31 cellular contexts compared by ENCODE assay signal in genomic region chr3:100500320-100500880, GRCh38. TPM values are rescaled to one million over a fixed set of nuclear protein-coding genes. Genes with fewer than 3 reads are reported as not detected.
DNase-seq lines count a peak whose midpoint lies in the region; ATAC-seq, FAIRE-seq and TF ChIP-seq lines count a peak whose summit lies in the region.
"Had no signal": no experiment of that assay in that cellular context is flagged by ENCODE, and none has a peak within 500 bp of the region (broad histone marks: within the 10 kb centered on the region; RNA-seq: fewer than 3 reads in every experiment).

No MANE protein-coding gene starts in this region.

- CTCF ChIA-PET in HepG2 (lab: Yijun Ruan, JAX; ENCODE audit: low intra/inter-chr PET ratio, low total read pairs) (no interaction called here), WTC11 (lab: Charles Lee) (interaction anchor here (2.0 kb wide), 1 partner anchor 38 kb away, joined by 9 read pairs; no protein-coding TSS in a partner anchor)
- CTCF ChIA-PET in naive thymus-derived CD4-positive, alpha-beta T cell (lab: Charles Lee) = no interaction called here

- H3K27ac ChIP-seq in liver (ENCODE audit: low read depth in 1 of 2, low read length in 2 of 2) (peak overlapping the region; percentile 6), HepG2 (ENCODE audit: extremely low read length, insufficient read depth, low read length) (no peak overlapping the region), right lobe of liver (peak overlapping the region in 1 of 3 donors; percentile 54)
- no peak overlapping the region for H3K27ac ChIP-seq in naive thymus-derived CD4-positive, alpha-beta T cell (ENCODE audit: low read depth, low read length)
- H3K27ac ChIP-seq: HL-60, skin epidermis, suprapubic skin, upper lobe of right lung had no signal

- FAIRE-seq in HepG2 (lab: Jason Lieb, UNC) (no peak), RCC 7860 (lab: Jason Lieb, UNC) (no peak)
- FAIRE-seq: D721Med, keratinocyte had no signal

- no peaks in the 10 kb centered on the region; the same call in 1 of the 2 replicates for H3K9me3 Mint-ChIP-seq in WTC11
- peaks cover 0 to 2% (median 0%) of the 10 kb centered on the region in 11 donors for H3K9me3 Mint-ChIP-seq in naive thymus-derived CD4-positive, alpha-beta T cell
- H3K9me3 Mint-ChIP-seq: activated T-cell treated with anti-CD3 and anti-CD28 coated beads, Interleukin-2, amount 50 U/mL, for 72 hours; CD4-positive, alpha-beta memory T cell; natural killer cell treated with Interleukin-12 subunit alpha and Interleukin-12 subunit beta and Interleukin-15 and Interleukin-18, amount 100 ng/mL, for 72 hours; T-cell had no signal

- H3K4me2 ChIP-seq in HepG2 (ENCODE audit: low read depth, low read length) = no peak overlapping the region

- H2AFZ ChIP-seq in HepG2 (ENCODE audit: low read length) = no peak overlapping the region

- H3K27ac Mint-ChIP-seq in WTC11 = peak overlapping the region; percentile 60; the same call in 1 of the 2 replicates
- H3K27ac Mint-ChIP-seq in naive thymus-derived CD4-positive, alpha-beta T cell = no peak overlapping the region
- H3K27ac Mint-ChIP-seq: activated T-cell treated with anti-CD3 and anti-CD28 coated beads, Interleukin-2, amount 50 U/mL, for 72 hours; CD4-positive, alpha-beta memory T cell; dendritic cell treated with granulocyte-macrophage colony-stimulating factor and Interleukin-4, amounts not matched to agents 40 ng/mL and 50 ng/mL, for 4 days; natural killer cell treated with Interleukin-12 subunit alpha and Interleukin-12 subunit beta and Interleukin-15 and Interleukin-18, amount 100 ng/mL, for 72 hours; T-cell had no signal

- H3K36me3 ChIP-seq in liver (ENCODE audit: control insufficient read depth in 4 of 4, insufficient read depth in 3 of 4, low read depth in 1 of 4, low read length in 3 of 4) (no peaks in the 10 kb centered on the region), HepG2 (replicated peaks in 1 of 2; ENCODE audit: control insufficient read depth in 1 of 2, insufficient read depth in 2 of 2, low read length in 2 of 2) (no peaks in the 10 kb centered on the region), right lobe of liver (no peaks in the 10 kb centered on the region)
- H3K36me3 ChIP-seq in naive thymus-derived CD4-positive, alpha-beta T cell (ENCODE audit: control insufficient read depth in 2 of 3, insufficient read depth in 3 of 3, low read length in 3 of 3) = no peaks in the 10 kb centered on the region
- H3K36me3 ChIP-seq: suprapubic skin, upper lobe of right lung had no signal

- H3K4me1 ChIP-seq in liver (ENCODE audit: control insufficient read depth in 4 of 4, insufficient read depth in 4 of 4, low read length in 3 of 4) = peaks cover 0 to 14% (median 3%) of the 10 kb centered on the region in 4 donors
- H3K4me1 ChIP-seq in HepG2 (ENCODE audit: insufficient read depth, low read length) = peaks cover 23% of the 10 kb centered on the region; the same call in 1 of the 2 replicates
- H3K4me1 ChIP-seq in right lobe of liver = peaks cover 0 to 12% (median under 1%) of the 10 kb centered on the region in 4 donors
- H3K4me1 ChIP-seq in naive thymus-derived CD4-positive, alpha-beta T cell (ENCODE audit: control insufficient read depth in 2 of 2, insufficient read depth in 2 of 2, low read length in 2 of 2) = no peaks in the 10 kb centered on the region
- H3K4me1 ChIP-seq: suprapubic skin, upper lobe of right lung had no signal

- WGBS in liver = 53% methylated on average over 8 of the region's 8 CpGs
- 76% methylated on average over 8 of the region's 8 CpGs for WGBS in HepG2 (ENCODE audit: low lambda C conversion rate)
- WGBS in right lobe of liver (ENCODE audit: insufficient coverage, low coverage, low lambda C conversion rate, missing lambda C conversion rate) = 59% methylated on average over 8 of the region's 8 CpGs

- H3K36me3 Mint-ChIP-seq in WTC11 = 0 out of 2 replicates have a peak, but pooled peaks cover 2% of the 10 kb centered on the region
- no peaks in the 10 kb centered on the region for H3K36me3 Mint-ChIP-seq in naive thymus-derived CD4-positive, alpha-beta T cell
- H3K36me3 Mint-ChIP-seq: CD4-positive, alpha-beta memory T cell; natural killer cell treated with Interleukin-12 subunit alpha and Interleukin-12 subunit beta and Interleukin-15 and Interleukin-18, amount 100 ng/mL, for 72 hours; T-cell had no signal

- POLR2A ChIA-PET in HepG2 (lab: Yijun Ruan, JAX) (interaction anchor here (1.1 kb wide), 1 partner anchor 8 kb away, joined by 3 read pairs; the partner anchor contains the start of gene TMEM45A), WTC11 (lab: Charles Lee) (no interaction called here)
- POLR2A ChIA-PET in naive thymus-derived CD4-positive, alpha-beta T cell (lab: Charles Lee) = no interaction called here

- in situ Hi-C loops in HepG2 (cut with HindIII; ENCODE audit: extremely low pct_ligation_motif_present, low pct_unique_long_range_greater_than_20kb) = no loop called here

- no peak for DNase-seq in HepG2 (ENCODE audit: low spot score)
- DNase-seq in WTC11 (ENCODE audit: low spot score) = no peak
- no peak for DNase-seq in right lobe of liver
- DNase-seq in SHP77 (lab: John Stamatoyannopoulos, UW) = no peak
- DNase-seq in RCC 7860 (ENCODE audit: low spot score) = no peak
- DNase-seq in naive thymus-derived CD4-positive, alpha-beta T cell = no peak
- no peak for DNase-seq in stimulated activated CD4-positive, alpha-beta T cell treated with anti-CD3 and anti-CD28 coated beads, Interleukin-4, amount 100 ng/mL, for 4 hours
- DNase-seq: activated CD4-positive, alpha-beta T cell treated with anti-CD3 and anti-CD28 coated beads, Interleukin-2, amount 50 U/mL, for 48 hours; activated CD4-positive, CD25-positive, alpha-beta regulatory T cell treated with anti-CD3 and anti-CD28 coated beads, Interleukin-2, amount 50 U/mL, for 72 hours; activated T-cell treated with anti-CD3 and anti-CD28 coated beads, Interleukin-2, amount 50 U/mL, for 72 hours; CD4-positive, alpha-beta memory T cell; central memory CD4-positive, alpha-beta T cell; glutamatergic neuron; GOT3; KG1; MM.1S; NCI-H2029 treated with DMSO at 0.1 percent for 48 hours; NCI-H226; NCI-H774; RPMI8226; stimulated activated naive CD4-positive, alpha-beta T cell treated with Interleukin-2 at 50 U/mL for 16 hours; T-cell; upper lobe of right lung had no signal

- ATAC-seq in HepG2 = no peak
- peak; percentile 34 for ATAC-seq in WTC11
- ATAC-seq in right lobe of liver = peak; percentile 40 to 83 (median 76)
- no peak for ATAC-seq in naive thymus-derived CD4-positive, alpha-beta T cell
- ATAC-seq: activated T-cell treated with anti-CD3 and anti-CD28 coated beads, Interleukin-2, amount 50 U/mL, for 72 hours; natural killer cell treated with Interleukin-12 subunit alpha and Interleukin-12 subunit beta and Interleukin-15 and Interleukin-18, amount 100 ng/mL, for 72 hours; T-cell; upper lobe of right lung had no signal

- H3K27me3 Mint-ChIP-seq in WTC11 (ENCODE audit: low read depth) = no peaks in the 10 kb centered on the region
- peaks cover 19 to 46% (median 29%) of the 10 kb centered on the region in 5 donors for H3K27me3 Mint-ChIP-seq in naive thymus-derived CD4-positive, alpha-beta T cell
- H3K27me3 Mint-ChIP-seq: dendritic cell treated with granulocyte-macrophage colony-stimulating factor and Interleukin-4, amounts not matched to agents 40 ng/mL and 50 ng/mL, for 4 days had no signal

- no peak overlapping the region for H3K4me3 ChIP-seq in liver (ENCODE audit: low read depth in 1 of 3, low read length in 3 of 3)
- no peak overlapping the region for H3K4me3 ChIP-seq in HepG2 (replicated peaks in 1 of 3; ENCODE audit: insufficient read depth in 1 of 3, low read depth in 2 of 3, low read length in 3 of 3)
- H3K4me3 ChIP-seq in right lobe of liver = no peak overlapping the region
- H3K4me3 ChIP-seq in naive thymus-derived CD4-positive, alpha-beta T cell (ENCODE audit: low read length) = no peak overlapping the region
- H3K4me3 ChIP-seq: skin epidermis, suprapubic skin, upper lobe of right lung had no signal

- TF ChIP-seq EP300 in HepG2 (IDR thresholded peaks at IDR 0.05; ENCODE audit: low read depth in 2 of 2, low read length in 2 of 2) = no peak
- no peak for TF ChIP-seq EP300 in HepG2 (CRISPR knock-in tag; IDR thresholded peaks at IDR 0.05; ENCODE audit: borderline replicate concordance)

- H4K20me1 ChIP-seq in HepG2 (ENCODE audit: insufficient read depth, low read length) = no peaks in the 10 kb centered on the region; the same call in 1 of the 2 replicates

- intact Hi-C loops in HepG2 (cut with micrococcal nuclease; ENCODE audit: unreplicated experiment) = no loop called here
- intact Hi-C loops in right lobe of liver (cut with DNase I) = no loop called here
- intact Hi-C loops in naive thymus-derived CD4-positive, alpha-beta T cell (cut with micrococcal nuclease) = no loop called here

- no peak for TF ChIP-seq RAD21 in liver (IDR thresholded peaks at IDR 0.05)
- no peak for TF ChIP-seq RAD21 in HepG2 (CRISPR knock-in tag; IDR thresholded peaks at IDR 0.05)

- no TSS peak for BruUV-seq in HepG2 (replicated peaks; lab: Mats Ljungman, UMichigan)

- H3K27me3 ChIP-seq in liver (ENCODE audit: control insufficient read depth in 4 of 4, insufficient read depth in 4 of 4, low read length in 3 of 4) (no peaks in the 10 kb centered on the region), HepG2 (ENCODE audit: control insufficient read depth in 1 of 2, insufficient read depth in 2 of 2, low read length in 2 of 2) (no peaks in the 10 kb centered on the region), right lobe of liver (no peaks in the 10 kb centered on the region)
- no peaks in the 10 kb centered on the region for H3K27me3 ChIP-seq in naive thymus-derived CD4-positive, alpha-beta T cell (ENCODE audit: control insufficient read depth in 2 of 2, insufficient read depth in 2 of 2, low read length in 2 of 2)
- H3K27me3 ChIP-seq: suprapubic skin, upper lobe of right lung had no signal

- H3K9me3 ChIP-seq in liver (ENCODE audit: control insufficient read depth in 4 of 4, low read length in 3 of 4) = no peaks in the 10 kb centered on the region
- no peaks in the 10 kb centered on the region for H3K9me3 ChIP-seq in HepG2 (ENCODE audit: low read length)
- no peaks in the 10 kb centered on the region for H3K9me3 ChIP-seq in right lobe of liver
- H3K9me3 ChIP-seq in naive thymus-derived CD4-positive, alpha-beta T cell (ENCODE audit: control insufficient read depth in 2 of 3, low read length in 3 of 3) = no peaks in the 10 kb centered on the region
- H3K9me3 ChIP-seq: suprapubic skin, upper lobe of right lung had no signal

- no peak for TF ChIP-seq CTCF in liver (IDR thresholded peaks at IDR 0.05; ENCODE audit: low read depth, low read length, missing input control)
- TF ChIP-seq CTCF in HepG2 (CRISPR knock-in tag; IDR thresholded peaks at IDR 0.05) = no peak
- no peak for TF ChIP-seq CTCF in WTC11 (IDR thresholded peaks at IDR 0.05)
- no peak for TF ChIP-seq CTCF in right lobe of liver (IDR thresholded peaks at IDR 0.05)

- H3K4me1 Mint-ChIP-seq in WTC11 = peaks cover 8% of the 10 kb centered on the region
- H3K4me1 Mint-ChIP-seq in naive thymus-derived CD4-positive, alpha-beta T cell = no peaks in the 10 kb centered on the region
- H3K4me1 Mint-ChIP-seq: CD4-positive, alpha-beta memory T cell; T-cell had no signal

- no peak for TF ChIP-seq POLR2A in HepG2 (IDR thresholded peaks at IDR 0.05; ENCODE audit: insufficient read depth in 1 of 2, low read depth in 2 of 2, low read length in 2 of 2)
- TF ChIP-seq POLR2A in right lobe of liver (IDR thresholded peaks at IDR 0.05) = no peak

- no peak overlapping the region for H3K4me3 Mint-ChIP-seq in WTC11
- no peak overlapping the region for H3K4me3 Mint-ChIP-seq in naive thymus-derived CD4-positive, alpha-beta T cell
- H3K4me3 Mint-ChIP-seq: activated T-cell treated with anti-CD3 and anti-CD28 coated beads, Interleukin-2, amount 50 U/mL, for 72 hours; CD4-positive, alpha-beta memory T cell; dendritic cell treated with granulocyte-macrophage colony-stimulating factor and Interleukin-4, amounts not matched to agents 40 ng/mL and 50 ng/mL, for 4 days; natural killer cell treated with Interleukin-12 subunit alpha and Interleukin-12 subunit beta and Interleukin-15 and Interleukin-18, amount 100 ng/mL, for 72 hours; T-cell had no signal

- H3K79me2 ChIP-seq in HepG2 (ENCODE audit: insufficient read depth, low read length) = peaks cover 4% of the 10 kb centered on the region

- no peak overlapping the region for H3K9ac ChIP-seq in liver (ENCODE audit: low read depth in 1 of 2, low read length in 2 of 2)
- H3K9ac ChIP-seq in HepG2 (ENCODE audit: insufficient read depth, low read depth, low read length) = no peak overlapping the region

RNA-seq across cellular contexts. Expression of gene TMEM45A, which starts 8.0 kb away (rescaled TPM):
- total RNA-seq in liver = 10 to 100 TPM in 1 of 2 donors, 1 to 10 TPM in 1; 7.1 to 36.0 TPM
- polyA plus RNA-seq in liver = 10 to 100 TPM; 54.3 to 65.8 TPM
- total RNA-seq in HepG2 (2016; rRNA removed; fragmentation: Illumina TruSeq; extraction: Trizol) = 11.7 and 14.8 TPM in 2 replicates
- total RNA-seq in HepG2 (2016; cell fraction: cytosol; rRNA removed; fragmentation: Illumina TruSeq; extraction: Trizol; ENCODE audit: low read depth) = 12.3 and 13.1 TPM in 2 replicates
- 14.9 and 15.7 TPM in 2 replicates for total RNA-seq in HepG2 (2016; cell fraction: insoluble cytoplasmic fraction; rRNA removed; fragmentation: Illumina TruSeq; extraction: Trizol)
- 15.8 and 19.0 TPM in 2 replicates for total RNA-seq in HepG2 (2016; cell fraction: membrane; rRNA removed; fragmentation: Illumina TruSeq; extraction: Trizol)
- 10.6 and 12.1 TPM in 2 replicates for total RNA-seq in HepG2 (2016; cell fraction: nucleus; rRNA removed; fragmentation: Illumina TruSeq; extraction: Trizol)
- polyA plus RNA-seq in HepG2 (2011; rRNA removed) = 22.7 and 38.5 TPM in 2 replicates
- polyA plus RNA-seq in HepG2 (2011; cell fraction: cytosol; rRNA removed) = 20.6 and 27.2 TPM in 2 replicates
- 5.3 and 7.0 TPM in 2 replicates for polyA plus RNA-seq in HepG2 (2011; cell fraction: nucleus; rRNA removed)
- polyA plus RNA-seq in HepG2 (2012) = 18.8 and 51.5 TPM in 2 replicates
- 12.8 and 17.6 TPM in 2 replicates for polyA plus RNA-seq in HepG2 (2016; cell fraction: cytosol; fragmentation: Illumina TruSeq; extraction: Trizol; ENCODE audit: low read depth)
- 11.9 and 14.7 TPM in 2 replicates for polyA plus RNA-seq in HepG2 (2016; cell fraction: insoluble cytoplasmic fraction; fragmentation: Illumina TruSeq; extraction: Trizol; ENCODE audit: low read depth)
- 13.4 and 20.3 TPM in 2 replicates for polyA plus RNA-seq in HepG2 (2016; cell fraction: membrane; fragmentation: Illumina TruSeq; extraction: Trizol; ENCODE audit: low read depth)
- 11.9 and 14.7 TPM in 2 replicates for polyA plus RNA-seq in HepG2 (2016; cell fraction: nucleus; fragmentation: Illumina TruSeq; extraction: Trizol; ENCODE audit: insufficient read depth, low read depth)
- 10.5 and 24.5 TPM in 2 replicates for polyA minus RNA-seq in HepG2 (2011; rRNA and poly(A)+ RNA removed; ENCODE audit: low replicate concordance)
- 9.0 and 12.6 TPM in 2 replicates for polyA minus RNA-seq in HepG2 (2011; cell fraction: cytosol; rRNA and poly(A)+ RNA removed)
- 9.8 and 13.3 TPM in 2 replicates for polyA minus RNA-seq in HepG2 (2011; cell fraction: nucleus; rRNA and poly(A)+ RNA removed)
- 6.6 to 16.0 TPM (median 15.1 TPM) in 3 replicates for total RNA-seq in WTC11 (2021)
- 100 to 1,000 TPM in 1 of 6 experiments, 10 to 100 TPM in 5; 47.9 to 189 (median 54.2) TPM for total RNA-seq in right lobe of liver
- total RNA-seq in naive thymus-derived CD4-positive, alpha-beta T cell = under 1 TPM; 0.11 to 0.44 (median 0.21) TPM
- not detected for polyA plus RNA-seq in naive thymus-derived CD4-positive, alpha-beta T cell
- polyA plus RNA-seq: CD4-positive, alpha-beta memory T cell had no signal

Comparison
In these comparisons a context has a peak if more than half of its experiments do, and no peak if none do; other contexts are left out.
1. H3K27ac ChIP-seq: peak in liver (2 of 2); none in HepG2 (single experiment) and naive thymus-derived CD4-positive, alpha-beta T cell (single experiment).
2. ATAC-seq: peak in WTC11 (single experiment) and right lobe of liver (4 of 4); none in HepG2 (single experiment) and naive thymus-derived CD4-positive, alpha-beta T cell (single experiment).